ENCODE assay signal across 8 cellular contexts in genomic region chr19:41226874-41227390, GRCh38. TPM values are rescaled to one million over a fixed set of nuclear protein-coding genes. Genes with fewer than 3 reads are reported as not detected.
DNase-seq lines count a peak whose midpoint lies in the region; ATAC-seq and TF ChIP-seq lines count a peak whose summit lies in the region.

No MANE protein-coding gene starts in this region.

- H3K79me2 ChIP-seq in trophoblast cell (ENCODE audit: control insufficient read depth, insufficient read depth, low read length, poor library complexity): peaks cover 7% of the 10 kb centered on the region

- no peaks in the 10 kb centered on the region for H3K9me3 ChIP-seq in CD4-positive, alpha-beta memory T cell (ENCODE audit: control insufficient read depth in 1 of 2, low read length in 2 of 2)
- no peaks in the 10 kb centered on the region for H3K9me3 ChIP-seq in SJCRH30 (replicated peaks)
- no peaks in the 10 kb centered on the region for H3K9me3 ChIP-seq in esophagus squamous epithelium
- peaks cover 6% of the 10 kb centered on the region for H3K9me3 ChIP-seq in trophoblast cell (ENCODE audit: insufficient read depth, low read depth, low read length)

- H3K4me1 ChIP-seq in CD4-positive, alpha-beta memory T cell (ENCODE audit: insufficient read depth, low read length): peaks cover 14% of the 10 kb centered on the region
- H3K4me1 ChIP-seq in SJCRH30 (peaks cover 38% of the 10 kb centered on the region), esophagus squamous epithelium (peaks cover 8 to 46% (median 10%) of the 10 kb centered on the region in 3 donors), trophoblast cell (ENCODE audit: control insufficient read depth in 1 of 2, insufficient read depth in 2 of 2, low read length in 2 of 2) (peaks cover 24 to 35% of the 10 kb centered on the region in 2 experiments)

- peak overlapping the region; percentile 1 for H3K4ac ChIP-seq in trophoblast cell (ENCODE audit: low read depth, low read length)

- intact Hi-C loops in CD4-positive, alpha-beta memory T cell (cut with micrococcal nuclease): loop anchor here (1.0 kb wide), 1 partner anchor 35 kb away; no protein-coding TSS in a partner anchor
- intact Hi-C loops in esophagus squamous epithelium (cut with DNase I): no loop called here

- no peak for ATAC-seq in GM19467 (IDR thresholded peaks at IDR 0.05; ENCODE audit: unreplicated experiment)

- no peak for TF ChIP-seq POLR2A in esophagus squamous epithelium (IDR thresholded peaks at IDR 0.05)

- peak overlapping the region; percentile 2 for H2AFZ ChIP-seq in trophoblast cell (ENCODE audit: insufficient read depth, low read length, poor library complexity)

- H2BK120ac ChIP-seq in trophoblast cell (ENCODE audit: insufficient read depth, low read length, poor library complexity): peak overlapping the region; percentile 81

- peak overlapping the region; percentile 33 for H2BK5ac ChIP-seq in trophoblast cell (ENCODE audit: low read depth, low read length, poor library complexity)

- DNase-seq in CD4-positive, alpha-beta memory T cell: no peak
- DNase-seq in SJCRH30: no peak
- no peak for DNase-seq in esophagus squamous epithelium (lab: John Stamatoyannopoulos, UW)
- DNase-seq in trophoblast cell: no peak
- no peak for DNase-seq in NOMO-1 treated with dmso at 0.1 percent for 144 hours (lab: John Stamatoyannopoulos, UW; ENCODE audit: unreplicated experiment)
- DNase-seq in COR-L47 (lab: John Stamatoyannopoulos, UW): no peak
- no peak for DNase-seq in GM03348 (ENCODE audit: low spot score)

- H3K23ac ChIP-seq in trophoblast cell (ENCODE audit: low read length): no peak overlapping the region

- POLR2A ChIA-PET in CD4-positive, alpha-beta memory T cell (lab: Charles Lee; ENCODE audit: partially characterized antibody): interaction anchor here (1.0 to 3.9 kb wide), 5 partner anchors 23 to 81 kb away, joined by 3 to 41 read pairs (median 6); partner anchors contain the start of gene HNRNPUL1

- CTCF ChIA-PET in CD4-positive, alpha-beta memory T cell (lab: Charles Lee; ENCODE audit: partially characterized antibody): interaction anchor here (1.1 kb wide), 1 partner anchor 36 kb away, joined by 3 read pairs; no protein-coding TSS in a partner anchor

- H3K36me3 ChIP-seq in CD4-positive, alpha-beta memory T cell (ENCODE audit: insufficient read depth, low read length): no peaks in the 10 kb centered on the region
- H3K36me3 ChIP-seq in SJCRH30 (no peaks in the 10 kb centered on the region), esophagus squamous epithelium (peaks cover 0 to 13% (median 0%) of the 10 kb centered on the region in 3 donors), trophoblast cell (ENCODE audit: control insufficient read depth in 1 of 2, insufficient read depth in 2 of 2, low read length in 2 of 2) (peaks cover 21 to 33% of the 10 kb centered on the region in 2 experiments)

- peaks cover 26% of the 10 kb centered on the region for H3K79me1 ChIP-seq in trophoblast cell (ENCODE audit: low read length)

- peak overlapping the region; percentile 67 for H4K91ac ChIP-seq in trophoblast cell (ENCODE audit: low read depth, low read length)

- H3K18ac ChIP-seq in trophoblast cell (ENCODE audit: low read length): peak overlapping the region; percentile 27

- H3K14ac ChIP-seq in trophoblast cell (ENCODE audit: low read length): peak overlapping the region; percentile 87

- peaks cover 0 to 1% of the 10 kb centered on the region in 2 donors for H3K36me3 Mint-ChIP-seq in CD4-positive, alpha-beta memory T cell

- H4K12ac ChIP-seq in trophoblast cell (ENCODE audit: low read depth, low read length): peak overlapping the region; percentile 1

- H4K8ac ChIP-seq in trophoblast cell (ENCODE audit: low read depth, low read length): peak overlapping the region; percentile 83

- 55 to 56% methylated on average over 8 to 9 of the region's 9 CpGs for whole genome bisulfite sequencing in esophagus squamous epithelium, 2 donors
- 100% methylated on average over 1 of the region's 9 CpGs for WGBS in trophoblast cell (ENCODE audit: extremely low coverage, insufficient coverage, insufficient read length)

- no peak overlapping the region for H3K9ac ChIP-seq in trophoblast cell (ENCODE audit: low read length)

- H3K27ac ChIP-seq in CD4-positive, alpha-beta memory T cell (ENCODE audit: low read depth, low read length): no peak overlapping the region
- H3K27ac ChIP-seq in SJCRH30 (peak overlapping the region; percentile 83), esophagus squamous epithelium (peak overlapping the region; percentile 71 to 90 (median 89)), trophoblast cell (ENCODE audit: low read depth, low read length) (peak overlapping the region; percentile 95)

- no peaks in the 10 kb centered on the region for H3K27me3 ChIP-seq in CD4-positive, alpha-beta memory T cell (ENCODE audit: insufficient read depth, low read length)
- no peaks in the 10 kb centered on the region for H3K27me3 ChIP-seq in SJCRH30
- peaks cover 0 to 27% (median 0%) of the 10 kb centered on the region in 4 donors for H3K27me3 ChIP-seq in esophagus squamous epithelium
- H3K27me3 ChIP-seq in trophoblast cell (ENCODE audit: insufficient read depth, low read length): no peaks in the 10 kb centered on the region

- peak overlapping the region; percentile 8 to 93 (median 72) for H3K27ac Mint-ChIP-seq in CD4-positive, alpha-beta memory T cell

- H3K4me3 ChIP-seq in CD4-positive, alpha-beta memory T cell (ENCODE audit: low read length in 2 of 2): peak overlapping the region; percentile 49 to 53
- H3K4me3 ChIP-seq in SJCRH30: peak overlapping the region; percentile 57
- H3K4me3 ChIP-seq in esophagus squamous epithelium: peak overlapping the region in 3 of 4 donors; percentile 46 to 68 (median 56)
- H3K4me3 ChIP-seq in trophoblast cell (ENCODE audit: low read depth, low read length): no peak overlapping the region

- H2BK12ac ChIP-seq in trophoblast cell (ENCODE audit: low read length): peak overlapping the region; percentile 11

- peaks cover 0 to 2% (median 0%) of the 10 kb centered on the region in 8 donors for H3K9me3 Mint-ChIP-seq in CD4-positive, alpha-beta memory T cell

- H3K4me3 Mint-ChIP-seq in CD4-positive, alpha-beta memory T cell: peak overlapping the region; percentile 84 to 94 (median 92)

- no peak for TF ChIP-seq CTCF in esophagus squamous epithelium (IDR thresholded peaks at IDR 0.05)

- H3K27me3 Mint-ChIP-seq in CD4-positive, alpha-beta memory T cell: peaks cover 9 to 10% of the 10 kb centered on the region in 2 donors

- peaks cover 11 to 20% (median 13%) of the 10 kb centered on the region in 4 donors for H3K4me1 Mint-ChIP-seq in CD4-positive, alpha-beta memory T cell

- peak overlapping the region; percentile 31 for H2AK5ac ChIP-seq in trophoblast cell (ENCODE audit: low read length)

- H3K4me2 ChIP-seq in trophoblast cell (ENCODE audit: low read length): no peak overlapping the region

RNA-seq across cellular contexts. Expression of gene AXL, which starts 7.9 kb away (rescaled TPM):
- total RNA-seq in CD4-positive, alpha-beta memory T cell: under 1 TPM in 1 of 2 experiments, not detected in 1; 0.32 TPM
- under 1 TPM; 0.10 to 0.29 TPM for polyA plus RNA-seq in CD4-positive, alpha-beta memory T cell
- total RNA-seq in SJCRH30 (2014; rRNA removed; shearing (Covaris generic)): 24.1 and 25.1 TPM in 2 replicates
- total RNA-seq in esophagus squamous epithelium: 10 to 100 TPM in 2 of 4 donors, 1 to 10 TPM in 2; 5.3 to 40.2 (median 17.3) TPM
- 76.6 and 78.9 TPM in 2 replicates for polyA plus RNA-seq in trophoblast cell (2013)

RNA-seq across cellular contexts. Expression of gene CYP2S1, which starts 33.9 kb away (rescaled TPM):
- under 1 TPM; 0.15 to 0.28 TPM for total RNA-seq in CD4-positive, alpha-beta memory T cell
- polyA plus RNA-seq in CD4-positive, alpha-beta memory T cell: not detected
- not detected in 2 replicates for total RNA-seq in SJCRH30 (2014; rRNA removed; shearing (Covaris generic))
- total RNA-seq in esophagus squamous epithelium: 10 to 100 TPM; 12.4 to 20.3 (median 15.2) TPM
- 10.3 and 11.2 TPM in 2 replicates for polyA plus RNA-seq in trophoblast cell (2013)

RNA-seq across cellular contexts. Expression of gene HNRNPUL1, which starts 37.2 kb away (rescaled TPM):
- total RNA-seq in CD4-positive, alpha-beta memory T cell: 100 to 1,000 TPM; 300 TPM
- 100 to 1,000 TPM in 1 of 2 donors, 10 to 100 TPM in 1; 37.8 to 110 TPM for polyA plus RNA-seq in CD4-positive, alpha-beta memory T cell
- total RNA-seq in SJCRH30 (2014; rRNA removed; shearing (Covaris generic)): 260 and 274 TPM in 2 replicates
- 100 to 1,000 TPM in 3 of 4 donors, 10 to 100 TPM in 1; 98.1 to 127 (median 113) TPM for total RNA-seq in esophagus squamous epithelium
- 233 and 238 TPM in 2 replicates for polyA plus RNA-seq in trophoblast cell (2013)

Comparison
In these comparisons a context has a peak if more than half of its experiments do, and no peak if none do; other contexts are left out.
1. RNA of gene AXL, which starts 7.9 kb away (total RNA-seq): 5.3 to 40.2 TPM in esophagus squamous epithelium and 24.1 to 25.1 TPM in SJCRH30; 0.32 TPM in CD4-positive, alpha-beta memory T cell; every median in the first group is over 4 times any median in the second.
2. RNA of gene CYP2S1, which starts 33.9 kb away (total RNA-seq): 12.4 to 20.3 TPM in esophagus squamous epithelium; 0.15 to 0.28 TPM in CD4-positive, alpha-beta memory T cell and not detected in SJCRH30; every median in the first group is over 10 times any median in the second.